ENCODE assay signal across 9 cellular contexts in the genomic region with DNA sequence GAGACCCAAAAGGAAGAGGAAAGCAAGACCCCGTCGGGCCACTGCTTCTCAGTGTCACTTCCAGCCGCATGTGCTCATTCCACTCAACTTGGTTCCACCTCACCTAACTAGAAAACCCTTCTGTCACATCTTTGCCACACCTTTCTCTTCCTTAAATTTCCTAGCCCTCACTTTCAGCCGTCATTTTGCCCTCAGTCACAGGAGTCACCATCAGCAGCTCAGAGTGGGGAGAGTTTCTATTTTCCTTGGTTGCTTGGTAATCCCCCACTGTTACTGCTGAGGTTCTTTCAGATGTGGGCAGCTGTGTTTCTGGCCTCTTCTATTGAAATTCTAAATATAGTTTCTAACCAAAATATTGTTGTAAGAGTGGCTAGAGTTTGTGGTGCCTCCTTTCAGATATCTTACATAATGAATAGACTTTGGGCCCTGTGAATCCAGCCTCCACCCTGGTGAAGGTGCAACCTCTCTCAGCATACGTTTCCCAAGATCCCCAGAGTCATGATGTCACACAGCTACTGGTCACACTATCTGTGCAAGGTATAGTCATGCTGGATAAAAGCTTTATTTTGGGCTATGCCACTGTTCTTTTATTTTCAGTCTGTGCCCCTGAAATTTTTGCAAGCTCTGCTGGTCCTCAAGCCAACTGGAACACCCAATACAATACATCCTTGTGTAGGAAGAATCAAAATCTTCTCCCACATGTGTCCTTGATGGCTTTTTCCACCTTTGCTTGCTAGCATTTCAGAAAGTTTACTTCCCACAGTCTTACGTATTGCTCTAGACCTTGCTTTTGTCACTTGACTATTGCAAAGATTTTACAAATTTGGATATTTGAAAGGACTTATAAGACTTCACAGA. TPM values are rescaled to one million over a fixed set of nuclear protein-coding genes. Genes with fewer than 3 reads are reported as not detected.
DNase-seq lines count a peak whose midpoint lies in the region; ATAC-seq and TF ChIP-seq lines count a peak whose summit lies in the region.
"Had no signal": no experiment of that assay in that cellular context is flagged by ENCODE, and none has a peak within 500 bp of the region (broad histone marks: within the 10 kb centered on the region; RNA-seq: fewer than 3 reads in every experiment).

No MANE protein-coding gene starts in this region.

- H3K9me3 ChIP-seq in gastroesophageal sphincter: no peaks in the 10 kb centered on the region
- H3K9me3 ChIP-seq in vagina: no peaks in the 10 kb centered on the region

- H3K4me3 ChIP-seq in gastroesophageal sphincter (no peak overlapping the region), vagina (no peak overlapping the region)

- H3K4me3 Mint-ChIP-seq in Calu3 (ENCODE audit: low read depth, unreplicated experiment): no peak overlapping the region

- no peaks in the 10 kb centered on the region for H3K27me3 Mint-ChIP-seq in Calu3 (ENCODE audit: unreplicated experiment)

- peak; percentile 50 for ATAC-seq in GM19397 (IDR thresholded peaks at IDR 0.05; ENCODE audit: unreplicated experiment)
- ATAC-seq in HG03159 (IDR thresholded peaks at IDR 0.05; ENCODE audit: unreplicated experiment): peak; percentile 46
- no peak for ATAC-seq in gastroesophageal sphincter

- peak overlapping the region; percentile 59 for H3K27ac Mint-ChIP-seq in Calu3 (ENCODE audit: unreplicated experiment)

- TF ChIP-seq EP300 in gastroesophageal sphincter (IDR thresholded peaks at IDR 0.05): no peak

- H3K27ac ChIP-seq in gastroesophageal sphincter (peak overlapping the region; percentile 56 to 68 (median 64)), vagina (no peak overlapping the region)

- H3K9me3 Mint-ChIP-seq in Calu3 (ENCODE audit: low read depth, unreplicated experiment): no peaks in the 10 kb centered on the region

- TF ChIP-seq POLR2A in gastroesophageal sphincter (IDR thresholded peaks at IDR 0.05): no peak
- TF ChIP-seq POLR2A in vagina (IDR thresholded peaks at IDR 0.05): no peak

- H3K36me3 Mint-ChIP-seq in Calu3 (ENCODE audit: insufficient read depth, unreplicated experiment): peaks cover 6% of the 10 kb centered on the region

- no peak for TF ChIP-seq CTCF in Calu3 (IDR thresholded peaks at IDR 0.05; ENCODE audit: unreplicated experiment)
- TF ChIP-seq CTCF in gastroesophageal sphincter (IDR thresholded peaks at IDR 0.05): no peak
- TF ChIP-seq CTCF in vagina (IDR thresholded peaks at IDR 0.05): no peak

- H3K4me1 ChIP-seq in gastroesophageal sphincter: peaks cover 15 to 76% (median 19%) of the 10 kb centered on the region in 3 donors
- peaks cover 25% of the 10 kb centered on the region for H3K4me1 ChIP-seq in vagina

- H3K36me3 ChIP-seq in gastroesophageal sphincter (peaks cover 0 to 16% of the 10 kb centered on the region in 2 donors), vagina (peaks cover 0 to 8% of the 10 kb centered on the region in 2 donors)

- peaks cover 26% of the 10 kb centered on the region for H3K4me1 Mint-ChIP-seq in Calu3 (ENCODE audit: low read depth, unreplicated experiment)

- intact Hi-C loops in Calu3 (cut with micrococcal nuclease; ENCODE audit: unreplicated experiment) (no loop called here), vagina (cut with DNase I) (no loop called here)

- CTCF ChIA-PET in Calu3 (lab: Charles Lee): interaction anchor here (1.2 kb wide), 1 partner anchor 9 kb away, joined by 3 read pairs; a partner anchor contains a TSS

- no TSS peak for BruUV-seq in Calu3 (replicated peaks; lab: Mats Ljungman, UMichigan)

- 32% methylated on average over 5 to 6 of the region's 6 CpGs for WGBS in gastroesophageal sphincter (ENCODE audit: low coverage in 1 of 2), 2 donors

- H3K27me3 ChIP-seq in gastroesophageal sphincter (no peaks in the 10 kb centered on the region), vagina (no peaks in the 10 kb centered on the region)

- DNase-seq in Calu3 (no peak), vagina (ENCODE audit: extremely low spot score in 2 of 2) (no peak), cortex of kidney (lab: John Stamatoyannopoulos, UW) (no peak), occipital lobe (lab: John Stamatoyannopoulos, UW) (no peak), NCI-H187 treated with DMSO at 0.1 percent for 48 hours (lab: John Stamatoyannopoulos, UW) (no peak)
- DNase-seq: effector CD4-positive, alpha-beta T cell had no signal

RNA-seq across cellular contexts. Expression of a gene that starts 9.2 kb away (rescaled TPM):
- 5.4 and 6.3 TPM in 2 replicates for total RNA-seq in Calu3 (2022)
- total RNA-seq in gastroesophageal sphincter: 1 to 10 TPM in 3 of 4 donors, under 1 TPM in 1; 0.30 to 5.6 (median 3.1) TPM
- 4.9 TPM for total RNA-seq in vagina
- total RNA-seq in occipital lobe: 6.7 TPM
